Comparison of ENCODE assay signal across 17 cellular contexts in genomic region chr1:101444873-101445618, GRCh38.
A peak's percentile ranks its signal among the peaks of the same experiment; 100 is the strongest.
DNase-seq lines count a peak whose midpoint lies in the region; ATAC-seq, FAIRE-seq and TF ChIP-seq lines count a peak whose summit lies in the region.
"Had no signal": no experiment of that assay in that cellular context is flagged by ENCODE, and none has a peak within 500 bp of the region (broad histone marks: within the 10 kb centered on the region; RNA-seq: fewer than 3 reads in every experiment).

No MANE protein-coding gene starts in this region.

- DNase-seq in GM12891 (ENCODE audit: insufficient read length, low spot score) (no peak), left cardiac atrium (no peak), GOT3 (lab: John Stamatoyannopoulos, UW) (no peak), GM03348 (ENCODE audit: low spot score) (no peak), T1000 (lab: John Stamatoyannopoulos, UW) (no peak)
- DNase-seq: activated CD4-positive, alpha-beta memory T cell treated with anti-CD3 and anti-CD28 coated beads for 36 hours; aorta; glutamatergic neuron; kidney; NK-92 treated with Interleukin-12 subunit alpha and Interleukin-12 subunit beta, amount 100 ng/mL, for 24 hours; posterior cingulate gyrus; SHP77 had no signal

- no peak for TF ChIP-seq POLR2A in GM12891 (IDR thresholded peaks at IDR 0.05; ENCODE audit: low read depth, low read length)

- no peaks in the 10 kb centered on the region for H3K9me3 Mint-ChIP-seq in activated T-helper 17 cell treated with anti-CD3 and anti-CD28 coated beads, Interleukin-2, amount 50 U/mL, for 72 hours
- H3K9me3 Mint-ChIP-seq: activated CD4-positive, alpha-beta memory T cell treated with anti-CD3 and anti-CD28 coated beads for 36 hours had no signal

- ATAC-seq in GM21360 (IDR thresholded peaks at IDR 0.05; ENCODE audit: unreplicated experiment) (peak; percentile 46), HG03095 (IDR thresholded peaks at IDR 0.05; ENCODE audit: unreplicated experiment) (peak; percentile 39), left cardiac atrium (peak; percentile 63 to 73)
- no peak for ATAC-seq in activated T-helper 17 cell treated with anti-CD3 and anti-CD28 coated beads, Interleukin-2, amount 50 U/mL, for 72 hours (replicated peaks)

- no peaks in the 10 kb centered on the region for H3K4me1 Mint-ChIP-seq in activated T-helper 17 cell treated with anti-CD3 and anti-CD28 coated beads, Interleukin-2, amount 50 U/mL, for 72 hours

- intact Hi-C loops in left cardiac atrium (cut with DNase I), result no loop called here

- FAIRE-seq in GM12891 (lab: Jason Lieb, UNC), result peak; percentile 92
- FAIRE-seq: colon, GM19239, kidney had no signal

- H3K27ac Mint-ChIP-seq in activated T-helper 17 cell treated with anti-CD3 and anti-CD28 coated beads, Interleukin-2, amount 50 U/mL, for 72 hours, result no peak overlapping the region
- H3K27ac Mint-ChIP-seq: activated CD4-positive, alpha-beta memory T cell treated with anti-CD3 and anti-CD28 coated beads for 36 hours had no signal

- no peaks in the 10 kb centered on the region for H3K36me3 Mint-ChIP-seq in activated T-helper 17 cell treated with anti-CD3 and anti-CD28 coated beads, Interleukin-2, amount 50 U/mL, for 72 hours (ENCODE audit: low read depth)
- H3K36me3 Mint-ChIP-seq: activated CD4-positive, alpha-beta memory T cell treated with anti-CD3 and anti-CD28 coated beads for 36 hours had no signal

- peaks cover 4% of the 10 kb centered on the region for H3K27me3 Mint-ChIP-seq in activated T-helper 17 cell treated with anti-CD3 and anti-CD28 coated beads, Interleukin-2, amount 50 U/mL, for 72 hours

- H3K4me3 Mint-ChIP-seq in activated T-helper 17 cell treated with anti-CD3 and anti-CD28 coated beads, Interleukin-2, amount 50 U/mL, for 72 hours, result no peak overlapping the region
- H3K4me3 Mint-ChIP-seq: activated CD4-positive, alpha-beta memory T cell treated with anti-CD3 and anti-CD28 coated beads for 36 hours had no signal

TF ChIP-seq in GM12891, 5 proteins besides CTCF, POLR2A, EP300 and RAD21:
- TF ChIP-seq POU2F2 (IDR thresholded peaks at IDR 0.05; ENCODE audit: low read depth, low read length), result no peak
- TF ChIP-seq SPI1 (IDR thresholded peaks at IDR 0.05; ENCODE audit: low read depth, low read length), result no peak
- TF ChIP-seq TAF1 (IDR thresholded peaks at IDR 0.05; ENCODE audit: low read depth, low read length), result no peak
- no peak for TF ChIP-seq POLR2AphosphoS5 (IDR thresholded peaks at IDR 0.05; ENCODE audit: low read depth, low read length)
- no peak for TF ChIP-seq PAX5 (IDR thresholded peaks at IDR 0.05; ENCODE audit: insufficient read depth, low read length, severe bottlenecking)
